1 cellular context compared by ENCODE assay signal in the genomic region with DNA sequence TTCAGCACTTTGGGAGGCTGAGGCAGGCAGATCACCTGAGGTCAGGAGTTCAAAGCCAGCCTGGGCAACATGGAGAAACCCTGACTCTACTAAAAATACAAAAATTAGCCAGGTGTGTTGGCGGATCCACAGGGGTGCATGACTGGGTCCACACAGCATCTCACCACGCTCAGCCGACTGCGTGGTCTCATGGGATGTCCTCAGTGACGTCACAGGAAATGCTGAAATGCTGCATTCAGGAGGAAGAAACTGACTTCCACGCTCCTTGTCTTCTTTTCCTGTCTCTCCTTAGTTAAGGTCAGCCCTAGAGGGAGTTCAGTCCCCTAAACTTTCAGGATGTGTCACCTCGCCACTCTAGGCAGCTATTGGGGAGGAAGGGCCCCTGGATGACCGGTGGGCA.
TF ChIP-seq lines count a peak whose summit lies in the region.

No MANE protein-coding gene starts in this region.

TF ChIP-seq in K562, 482 proteins besides CTCF, POLR2A, EP300 and RAD21 (continued from another document):
- TF ChIP-seq, protein P1, sequence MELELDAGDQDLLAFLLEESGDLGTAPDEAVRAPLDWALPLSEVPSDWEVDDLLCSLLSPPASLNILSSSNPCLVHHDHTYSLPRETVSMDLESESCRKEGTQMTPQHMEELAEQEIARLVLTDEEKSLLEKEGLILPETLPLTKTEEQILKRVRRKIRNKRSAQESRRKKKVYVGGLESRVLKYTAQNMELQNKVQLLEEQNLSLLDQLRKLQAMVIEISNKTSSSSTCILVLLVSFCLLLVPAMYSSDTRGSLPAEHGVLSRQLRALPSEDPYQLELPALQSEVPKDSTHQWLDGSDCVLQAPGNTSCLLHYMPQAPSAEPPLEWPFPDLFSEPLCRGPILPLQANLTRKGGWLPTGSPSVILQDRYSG (tag; conservative IDR thresholded peaks at IDR 0.05; ENCODE audit: low read depth) = no peak
- TF ChIP-seq PCBP1 (IDR thresholded peaks at IDR 0.05; ENCODE audit: low read depth, low read length, poor library complexity, severe bottlenecking) = no peak
- no peak for TF ChIP-seq ZZZ3 (IDR thresholded peaks at IDR 0.05)
- no peak for TF ChIP-seq L3MBTL2 (IDR thresholded peaks at IDR 0.05)
- TF ChIP-seq THRAP3 (IDR thresholded peaks at IDR 0.05; ENCODE audit: borderline replicate concordance) = no peak
- TF ChIP-seq BMI1 (IDR thresholded peaks at IDR 0.05; ENCODE audit: low read length) = no peak
- no peak for TF ChIP-seq LARP7 (IDR thresholded peaks at IDR 0.05)
- TF ChIP-seq, protein P2, sequence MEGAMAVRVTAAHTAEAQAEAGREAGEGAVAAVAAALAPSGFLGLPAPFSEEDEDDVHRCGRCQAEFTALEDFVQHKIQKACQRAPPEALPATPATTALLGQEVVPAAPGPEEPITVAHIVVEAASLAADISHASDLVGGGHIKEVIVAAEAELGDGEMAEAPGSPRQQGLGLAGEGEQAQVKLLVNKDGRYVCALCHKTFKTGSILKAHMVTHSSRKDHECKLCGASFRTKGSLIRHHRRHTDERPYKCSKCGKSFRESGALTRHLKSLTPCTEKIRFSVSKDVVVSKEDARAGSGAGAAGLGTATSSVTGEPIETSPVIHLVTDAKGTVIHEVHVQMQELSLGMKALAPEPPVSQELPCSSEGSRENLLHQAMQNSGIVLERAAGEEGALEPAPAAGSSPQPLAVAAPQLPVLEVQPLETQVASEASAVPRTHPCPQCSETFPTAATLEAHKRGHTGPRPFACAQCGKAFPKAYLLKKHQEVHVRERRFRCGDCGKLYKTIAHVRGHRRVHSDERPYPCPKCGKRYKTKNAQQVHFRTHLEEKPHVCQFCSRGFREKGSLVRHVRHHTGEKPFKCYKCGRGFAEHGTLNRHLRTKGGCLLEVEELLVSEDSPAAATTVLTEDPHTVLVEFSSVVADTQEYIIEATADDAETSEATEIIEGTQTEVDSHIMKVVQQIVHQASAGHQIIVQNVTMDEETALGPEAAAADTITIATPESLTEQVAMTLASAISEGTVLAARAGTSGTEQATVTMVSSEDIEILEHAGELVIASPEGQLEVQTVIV (CRISPR knock-in tag; IDR thresholded peaks at IDR 0.05; ENCODE audit: borderline replicate concordance) = no peak
- TF ChIP-seq FOXP1 (CRISPR knock-in tag; IDR thresholded peaks at IDR 0.05) = no peak
- TF ChIP-seq ZNF780A (CRISPR knock-in tag; IDR thresholded peaks at IDR 0.05) = no peak
- no peak for TF ChIP-seq TFAM (CRISPR knock-in tag; conservative IDR thresholded peaks at IDR 0.05)
- no peak for TF ChIP-seq SMARCA5 (IDR thresholded peaks at IDR 0.05)
- TF ChIP-seq FOXK1 (CRISPR knock-in tag; IDR thresholded peaks at IDR 0.05; ENCODE audit: borderline replicate concordance) = no peak
- TF ChIP-seq NFE2L1 (tag; IDR thresholded peaks at IDR 0.05; ENCODE audit: borderline replicate concordance, low read depth) = no peak
- no peak for TF ChIP-seq TAF1 (IDR thresholded peaks at IDR 0.05; ENCODE audit: control insufficient read depth, extremely low read depth, insufficient read depth, low read length, severe bottlenecking)
- TF ChIP-seq ZNF79 (CRISPR knock-in tag; IDR thresholded peaks at IDR 0.05; ENCODE audit: low read depth) = no peak
- TF ChIP-seq NCOA2 (IDR thresholded peaks at IDR 0.05; ENCODE audit: partially characterized antibody in 2 of 2) = no peak
- TF ChIP-seq RFX5 (IDR thresholded peaks at IDR 0.05; ENCODE audit: low read depth, low read length) = no peak
- TF ChIP-seq RNF219 (CRISPR knock-in tag; IDR thresholded peaks at IDR 0.05) = no peak
- no peak for TF ChIP-seq CEBPZ (IDR thresholded peaks at IDR 0.05; ENCODE audit: borderline replicate concordance, low read depth, low read length)
- TF ChIP-seq MAZ (CRISPR knock-in tag; conservative IDR thresholded peaks at IDR 0.05 in 1 of 2, IDR thresholded peaks at IDR 0.05 in 1 of 2) = no peak
- TF ChIP-seq MAX (CRISPR knock-in tag; IDR thresholded peaks at IDR 0.05) = no peak
- TF ChIP-seq EHMT2 (IDR thresholded peaks at IDR 0.05) = no peak
- TF ChIP-seq ZNF165 (CRISPR knock-in tag; IDR thresholded peaks at IDR 0.05; ENCODE audit: borderline replicate concordance) = no peak
- TF ChIP-seq CCAR2 (IDR thresholded peaks at IDR 0.05; ENCODE audit: low read depth, low read length) = no peak
- TF ChIP-seq ZNF76 (CRISPR knock-in tag; IDR thresholded peaks at IDR 0.05; ENCODE audit: borderline replicate concordance) = no peak
TF ChIP-seq in K562: peak in this region for 9.
